1 cellular context compared by ENCODE assay signal in genomic region chrX:119775517-119776238, GRCh38.
TF ChIP-seq lines count a peak whose summit lies in the region.

No MANE protein-coding gene starts in this region.

TF ChIP-seq in HepG2, 621 proteins besides CTCF, POLR2A, EP300 and RAD21:
- TF ChIP-seq SMARCE1 (IDR thresholded peaks at IDR 0.05; ENCODE audit: borderline replicate concordance) (no peak), RORA (CRISPR knock-in tag; IDR thresholded peaks at IDR 0.05) (no peak), ZNF780A (CRISPR knock-in tag; IDR thresholded peaks at IDR 0.05) (no peak), KDM5A (IDR thresholded peaks at IDR 0.05; ENCODE audit: borderline replicate concordance, low read length) (no peak), ZNF550 (CRISPR knock-in tag; IDR thresholded peaks at IDR 0.05; ENCODE audit: borderline replicate concordance) (no peak), IRF2 (CRISPR knock-in tag; IDR thresholded peaks at IDR 0.05) (no peak)
- TF ChIP-seq, protein P1, sequence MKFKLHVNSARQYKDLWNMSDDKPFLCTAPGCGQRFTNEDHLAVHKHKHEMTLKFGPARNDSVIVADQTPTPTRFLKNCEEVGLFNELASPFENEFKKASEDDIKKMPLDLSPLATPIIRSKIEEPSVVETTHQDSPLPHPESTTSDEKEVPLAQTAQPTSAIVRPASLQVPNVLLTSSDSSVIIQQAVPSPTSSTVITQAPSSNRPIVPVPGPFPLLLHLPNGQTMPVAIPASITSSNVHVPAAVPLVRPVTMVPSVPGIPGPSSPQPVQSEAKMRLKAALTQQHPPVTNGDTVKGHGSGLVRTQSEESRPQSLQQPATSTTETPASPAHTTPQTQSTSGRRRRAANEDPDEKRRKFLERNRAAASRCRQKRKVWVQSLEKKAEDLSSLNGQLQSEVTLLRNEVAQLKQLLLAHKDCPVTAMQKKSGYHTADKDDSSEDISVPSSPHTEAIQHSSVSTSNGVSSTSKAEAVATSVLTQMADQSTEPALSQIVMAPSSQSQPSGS (CRISPR knock-in tag; IDR thresholded peaks at IDR 0.05), result no peak
- TF ChIP-seq, protein P2, sequence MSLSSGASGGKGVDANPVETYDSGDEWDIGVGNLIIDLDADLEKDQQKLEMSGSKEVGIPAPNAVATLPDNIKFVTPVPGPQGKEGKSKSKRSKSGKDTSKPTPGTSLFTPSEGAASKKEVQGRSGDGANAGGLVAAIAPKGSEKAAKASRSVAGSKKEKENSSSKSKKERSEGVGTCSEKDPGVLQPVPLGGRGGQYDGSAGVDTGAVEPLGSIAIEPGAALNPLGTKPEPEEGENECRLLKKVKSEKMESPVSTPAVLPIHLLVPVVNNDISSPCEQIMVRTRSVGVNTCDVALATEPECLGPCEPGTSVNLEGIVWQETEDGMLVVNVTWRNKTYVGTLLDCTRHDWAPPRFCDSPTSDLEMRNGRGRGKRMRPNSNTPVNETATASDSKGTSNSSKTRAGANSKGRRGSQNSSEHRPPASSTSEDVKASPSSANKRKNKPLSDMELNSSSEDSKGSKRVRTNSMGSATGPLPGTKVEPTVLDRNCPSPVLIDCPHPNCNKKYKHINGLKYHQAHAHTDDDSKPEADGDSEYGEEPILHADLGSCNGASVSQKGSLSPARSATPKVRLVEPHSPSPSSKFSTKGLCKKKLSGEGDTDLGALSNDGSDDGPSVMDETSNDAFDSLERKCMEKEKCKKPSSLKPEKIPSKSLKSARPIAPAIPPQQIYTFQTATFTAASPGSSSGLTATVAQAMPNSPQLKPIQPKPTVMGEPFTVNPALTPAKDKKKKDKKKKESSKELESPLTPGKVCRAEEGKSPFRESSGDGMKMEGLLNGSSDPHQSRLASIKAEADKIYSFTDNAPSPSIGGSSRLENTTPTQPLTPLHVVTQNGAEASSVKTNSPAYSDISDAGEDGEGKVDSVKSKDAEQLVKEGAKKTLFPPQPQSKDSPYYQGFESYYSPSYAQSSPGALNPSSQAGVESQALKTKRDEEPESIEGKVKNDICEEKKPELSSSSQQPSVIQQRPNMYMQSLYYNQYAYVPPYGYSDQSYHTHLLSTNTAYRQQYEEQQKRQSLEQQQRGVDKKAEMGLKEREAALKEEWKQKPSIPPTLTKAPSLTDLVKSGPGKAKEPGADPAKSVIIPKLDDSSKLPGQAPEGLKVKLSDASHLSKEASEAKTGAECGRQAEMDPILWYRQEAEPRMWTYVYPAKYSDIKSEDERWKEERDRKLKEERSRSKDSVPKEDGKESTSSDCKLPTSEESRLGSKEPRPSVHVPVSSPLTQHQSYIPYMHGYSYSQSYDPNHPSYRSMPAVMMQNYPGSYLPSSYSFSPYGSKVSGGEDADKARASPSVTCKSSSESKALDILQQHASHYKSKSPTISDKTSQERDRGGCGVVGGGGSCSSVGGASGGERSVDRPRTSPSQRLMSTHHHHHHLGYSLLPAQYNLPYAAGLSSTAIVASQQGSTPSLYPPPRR (CRISPR knock-in tag; IDR thresholded peaks at IDR 0.05; ENCODE audit: borderline replicate concordance), result no peak
- TF ChIP-seq, protein P3, sequence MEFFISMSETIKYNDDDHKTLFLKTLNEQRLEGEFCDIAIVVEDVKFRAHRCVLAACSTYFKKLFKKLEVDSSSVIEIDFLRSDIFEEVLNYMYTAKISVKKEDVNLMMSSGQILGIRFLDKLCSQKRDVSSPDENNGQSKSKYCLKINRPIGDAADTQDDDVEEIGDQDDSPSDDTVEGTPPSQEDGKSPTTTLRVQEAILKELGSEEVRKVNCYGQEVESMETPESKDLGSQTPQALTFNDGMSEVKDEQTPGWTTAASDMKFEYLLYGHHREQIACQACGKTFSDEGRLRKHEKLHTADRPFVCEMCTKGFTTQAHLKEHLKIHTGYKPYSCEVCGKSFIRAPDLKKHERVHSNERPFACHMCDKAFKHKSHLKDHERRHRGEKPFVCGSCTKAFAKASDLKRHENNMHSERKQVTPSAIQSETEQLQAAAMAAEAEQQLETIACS (CRISPR knock-in tag; IDR thresholded peaks at IDR 0.05), result no peak
